Comparison of ENCODE assay signal across 8 cellular contexts in genomic region chr22:26364066-26365015, GRCh38.
A peak's percentile ranks its signal among the peaks of the same experiment; 100 is the strongest.
DNase-seq lines count a peak whose midpoint lies in the region; TF ChIP-seq lines count a peak whose summit lies in the region.

No MANE protein-coding gene starts in this region.

- no peak overlapping the region for H3K4me3 ChIP-seq in HFF-Myc (replicated peaks; ENCODE audit: low read depth, low read length)

- H3K27ac ChIP-seq in VCaP (no peak overlapping the region), caudate nucleus (ENCODE audit: low read depth, low read length) (no peak overlapping the region)

- TF ChIP-seq CTCF in HFF-Myc (IDR thresholded peaks at IDR 0.05; ENCODE audit: low read depth, low read length, missing control alignments) (peak; percentile 71), VCaP (conservative IDR thresholded peaks at IDR 0.05) (peak; percentile 86)

- peak; percentile 39 for DNase-seq in DMS 273 treated with DMSO at 0.1 percent for 48 hours (lab: John Stamatoyannopoulos, UW)
- peak; percentile 66 for DNase-seq in HFF-Myc (ENCODE audit: extremely low read depth, low read depth)
- DNase-seq in NCI-H2171 treated with DMSO at 0.1 percent for 48 hours (lab: John Stamatoyannopoulos, UW) = peak; percentile 89
- peak in 43 of 61 donors; percentile 2 to 81 (median 20) for DNase-seq in caudate nucleus (lab: John Stamatoyannopoulos, UW)
- DNase-seq in kidney tubule cell (ENCODE audit: low spot score) = peak; percentile 90
- peak; percentile 31 to 32 for DNase-seq in stimulated activated CD4-positive, alpha-beta T cell treated with anti-CD3 and anti-CD28 coated beads, Interleukin-4, amount 100 ng/mL, for 4 hours
- no peak for DNase-seq in 8988T
